In the genomic region with DNA sequence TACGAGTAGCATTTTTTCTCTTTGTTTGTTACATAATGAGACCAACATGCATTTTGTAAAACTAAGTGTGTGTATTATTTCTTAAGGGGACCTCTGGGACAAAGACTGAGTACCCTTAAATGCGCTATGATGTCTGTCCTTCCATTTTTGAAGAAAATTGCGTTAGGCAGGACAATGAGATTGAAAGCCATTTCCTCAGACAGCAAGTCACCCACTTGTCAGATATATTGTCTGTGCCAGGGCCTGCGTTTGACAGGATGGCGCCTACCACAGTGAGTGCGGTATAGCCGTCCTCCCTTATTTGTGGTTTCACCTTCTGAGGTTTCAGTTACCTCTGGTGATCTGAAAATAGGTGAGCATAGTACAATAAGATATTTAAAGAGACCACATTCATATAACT, we compare ENCODE assay signal across 11 cellular contexts. TPM values are rescaled to one million over a fixed set of nuclear protein-coding genes. Genes with fewer than 3 reads are reported as not detected.
A peak's percentile ranks its signal among the peaks of the same experiment; 100 is the strongest.
DNase-seq lines count a peak whose midpoint lies in the region; ATAC-seq and TF ChIP-seq lines count a peak whose summit lies in the region.
"Had no signal": no experiment of that assay in that cellular context is flagged by ENCODE, and none has a peak within 500 bp of the region (broad histone marks: within the 10 kb centered on the region; RNA-seq: fewer than 3 reads in every experiment).

No MANE protein-coding gene starts in this region.

- peak; percentile 35 for ATAC-seq in central memory CD8-positive, alpha-beta T cell (replicated peaks; ENCODE audit: extremely low read depth, poor library complexity, severe bottlenecking)
- no peak for ATAC-seq in GM19035 (IDR thresholded peaks at IDR 0.05; ENCODE audit: unreplicated experiment)

- peaks cover 0 to 22% (median 0%) of the 10 kb centered on the region in 6 donors for H3K36me3 ChIP-seq in spleen

- H3K9me3 Mint-ChIP-seq in T-helper 2 cell treated with Interferon-gamma antibody and Interleukin-4, amounts not matched to agents 5 μg/mL and 100 μg/mL, for 36 hours: no peaks in the 10 kb centered on the region
- no peaks in the 10 kb centered on the region for H3K9me3 Mint-ChIP-seq in central memory CD8-positive, alpha-beta T cell
- H3K9me3 Mint-ChIP-seq: HFFc6, memory B cell had no signal

- H3K27me3 Mint-ChIP-seq in T-helper 2 cell treated with Interferon-gamma antibody and Interleukin-4, amounts not matched to agents 5 μg/mL and 100 μg/mL, for 36 hours (ENCODE audit: low read depth): no peaks in the 10 kb centered on the region
- H3K27me3 Mint-ChIP-seq in central memory CD8-positive, alpha-beta T cell: no peaks in the 10 kb centered on the region
- H3K27me3 Mint-ChIP-seq: memory B cell had no signal

- DNase-seq in NCI-H2107 treated with DMSO at 0.1 percent for 48 hours (lab: John Stamatoyannopoulos, UW; ENCODE audit: unreplicated experiment): peak; percentile 42
- DNase-seq in NCI-H2107 (lab: John Stamatoyannopoulos, UW): no peak
- DNase-seq in T-helper 2 cell treated with Interferon-gamma antibody and Interleukin-4, amounts not matched to agents 5 μg/mL and 100 μg/mL, for 36 hours (ENCODE audit: low spot score): no peak
- DNase-seq in central memory CD8-positive, alpha-beta T cell (ENCODE audit: low spot score in 2 of 2): peak in 1 of 2 donors; percentile 22
- DNase-seq in spleen: no peak
- no peak for DNase-seq in DMS53 (lab: John Stamatoyannopoulos, UW)
- DNase-seq in NCI-H2227 (lab: John Stamatoyannopoulos, UW; ENCODE audit: unreplicated experiment): no peak
- DNase-seq: foreskin melanocyte, HFFc6 had no signal

- H3K4me1 ChIP-seq in spleen: peaks cover 41 to 92% (median 78%) of the 10 kb centered on the region in 6 donors

- peak overlapping the region; percentile 26 for H3K27ac Mint-ChIP-seq in T-helper 2 cell treated with Interferon-gamma antibody and Interleukin-4, amounts not matched to agents 5 μg/mL and 100 μg/mL, for 36 hours
- no peak overlapping the region for H3K27ac Mint-ChIP-seq in central memory CD8-positive, alpha-beta T cell (ENCODE audit: low read depth)

- H3K27me3 ChIP-seq in spleen (replicated peaks in 1 of 7): no peaks in the 10 kb centered on the region

- no peak for TF ChIP-seq POLR2A in spleen (IDR thresholded peaks at IDR 0.05)

- no peaks in the 10 kb centered on the region for H3K9me3 ChIP-seq in spleen

- H3K36me3 Mint-ChIP-seq in T-helper 2 cell treated with Interferon-gamma antibody and Interleukin-4, amounts not matched to agents 5 μg/mL and 100 μg/mL, for 36 hours (ENCODE audit: low read depth): peaks cover 13% of the 10 kb centered on the region
- peaks cover 27% of the 10 kb centered on the region for H3K36me3 Mint-ChIP-seq in central memory CD8-positive, alpha-beta T cell (ENCODE audit: insufficient read depth)

- H3K4me1 Mint-ChIP-seq in T-helper 2 cell treated with Interferon-gamma antibody and Interleukin-4, amounts not matched to agents 5 μg/mL and 100 μg/mL, for 36 hours (ENCODE audit: low read depth): peaks cover 30% of the 10 kb centered on the region
- peaks cover 43% of the 10 kb centered on the region for H3K4me1 Mint-ChIP-seq in central memory CD8-positive, alpha-beta T cell

- 30 to 50% (median 33%) methylated on average over 7 of the region's 7 CpGs for WGBS in spleen, 5 donors

- peak overlapping the region; percentile 54 for H3K4me3 Mint-ChIP-seq in T-helper 2 cell treated with Interferon-gamma antibody and Interleukin-4, amounts not matched to agents 5 μg/mL and 100 μg/mL, for 36 hours
- peak overlapping the region; percentile 80 for H3K4me3 Mint-ChIP-seq in central memory CD8-positive, alpha-beta T cell

- TF ChIP-seq CTCF in spleen (IDR thresholded peaks at IDR 0.05 in 8 of 11, conservative IDR thresholded peaks at IDR 0.05 in 3 of 11): no peak

- peak overlapping the region; percentile 54 to 98 (median 94) for H3K27ac ChIP-seq in spleen

- intact Hi-C loops in spleen (cut with DNase I; ENCODE audit: low total_unique reads): no loop called here

- peak overlapping the region in 5 of 8 donors; percentile 8 to 91 (median 72) for H3K4me3 ChIP-seq in spleen

RNA-seq across cellular contexts. Expression of a gene that starts 2.2 kb away (rescaled TPM):
- total RNA-seq in spleen: 100 to 1,000 TPM; 139 to 321 (median 170) TPM
- 100 to 1,000 TPM in 1 of 3 donors, 10 to 100 TPM in 2; 32.7 to 102 (median 34.1) TPM for polyA plus RNA-seq in spleen

RNA-seq across cellular contexts. Expression of a gene that starts 17.3 kb away (rescaled TPM):
- 100 to 1,000 TPM in 6 of 7 donors, 10 to 100 TPM in 1; 82.2 to 218 (median 121) TPM for total RNA-seq in spleen
- polyA plus RNA-seq in spleen: 10 to 100 TPM; 37.2 to 63.2 (median 39.3) TPM
